9 cellular contexts compared by ENCODE assay signal in the genomic region with DNA sequence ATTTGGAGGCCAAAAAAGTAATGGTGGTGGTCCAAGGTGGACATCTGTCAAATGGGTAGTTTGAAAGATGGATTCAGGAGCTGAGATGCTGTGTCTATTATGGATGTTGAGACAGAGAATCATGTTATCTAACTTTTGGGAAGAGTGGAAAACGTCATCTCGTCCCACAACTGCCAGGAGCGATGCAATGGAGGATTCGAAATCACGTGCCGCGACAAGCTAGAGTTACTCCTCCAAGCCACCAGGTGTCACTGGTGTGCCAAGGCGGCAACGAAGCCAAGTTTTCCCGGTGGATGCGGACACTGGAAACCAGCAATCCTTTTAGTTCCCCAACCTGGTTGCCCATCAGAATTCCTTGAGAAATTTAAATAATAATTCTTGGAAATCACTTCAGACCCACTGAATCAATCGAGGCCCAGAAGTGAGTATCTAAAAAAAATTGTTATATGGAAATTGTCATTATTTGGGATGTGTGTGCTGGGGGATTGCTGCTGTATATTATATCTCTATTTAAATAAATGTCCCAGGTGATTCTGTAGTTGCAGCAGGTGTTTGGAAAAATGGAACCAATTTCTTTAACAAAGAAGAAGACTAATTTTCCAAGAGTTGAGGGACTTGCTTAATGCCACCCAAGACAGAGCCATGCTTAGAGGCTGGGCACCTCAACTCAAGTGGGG.
DNase-seq lines count a peak whose midpoint lies in the region; ATAC-seq, FAIRE-seq and TF ChIP-seq lines count a peak whose summit lies in the region.
"Had no signal": no experiment of that assay in that cellular context is flagged by ENCODE, and none has a peak within 500 bp of the region (broad histone marks: within the 10 kb centered on the region; RNA-seq: fewer than 3 reads in every experiment).

No MANE protein-coding gene starts in this region.

- H3K36me3 ChIP-seq in H1 (ENCODE audit: control insufficient read depth in 2 of 4, insufficient read depth in 4 of 4, low read length in 3 of 4): no peaks in the 10 kb centered on the region

- H2AK5ac ChIP-seq in H1 (ENCODE audit: low read depth, low read length): no peak overlapping the region

- H3K23ac ChIP-seq in H1 (ENCODE audit: insufficient read length): no peak overlapping the region

- no peak for ATAC-seq in GM21423 (IDR thresholded peaks at IDR 0.05; ENCODE audit: unreplicated experiment)

- no peak overlapping the region for H3K9ac ChIP-seq in H1 (replicated peaks in 1 of 4; ENCODE audit: extremely low read depth in 1 of 4, low read depth in 3 of 4, low read length in 3 of 4)

- no peak overlapping the region for H2BK5ac ChIP-seq in H1 (ENCODE audit: low read depth, low read length)

- H3K27ac ChIP-seq in H1 (ENCODE audit: low read depth, low read length): no peak overlapping the region

- no peak overlapping the region for H3K56ac ChIP-seq in H1 (replicated peaks; ENCODE audit: insufficient read length, low read depth, low read length)

- H4K5ac ChIP-seq in H1 (ENCODE audit: insufficient read length, low read depth, low read length): no peak overlapping the region

- DNase-seq in EL (peak; percentile 2), LNCaP clone FGC (ENCODE audit: low read depth) (peak; percentile 23), H1 (ENCODE audit: low read depth in 1 of 2, low spot score in 2 of 2) (peak; percentile 21 to 77), nucleus accumbens (lab: John Stamatoyannopoulos, UW) (peak in 30 of 56 donors; percentile 2 to 61 (median 12)), SIG-M5 (lab: John Stamatoyannopoulos, UW) (no peak), DMS153 treated with DMSO at 0.1 percent for 48 hours (lab: John Stamatoyannopoulos, UW; ENCODE audit: unreplicated experiment) (no peak), middle frontal gyrus (ENCODE audit: extremely low spot score, low spot score) (no peak)
- DNase-seq: IMR-90 had no signal

- TF ChIP-seq RAD21 in H1 (IDR thresholded peaks at IDR 0.05 in 1 of 2, conservative IDR thresholded peaks at IDR 0.05 in 1 of 2; ENCODE audit: low read depth in 2 of 2, low read length in 2 of 2): peak; percentile 96 to 97

- H2BK12ac ChIP-seq in H1 (ENCODE audit: low read depth, low read length): 0 out of 2 replicates have a peak overlapping the region, but pooled peaks have one; percentile 18

- no peak for TF ChIP-seq EP300 in H1 (IDR thresholded peaks at IDR 0.05; ENCODE audit: borderline replicate concordance in 1 of 2, low read depth in 2 of 2, low read length in 2 of 2)

- H3K14ac ChIP-seq in H1 (ENCODE audit: insufficient read length): no peak overlapping the region

- no peaks in the 10 kb centered on the region for H3K79me1 ChIP-seq in H1 (ENCODE audit: low read depth, low read length)

- H3K4ac ChIP-seq in H1 (replicated peaks; ENCODE audit: insufficient read length, low read depth, low read length): no peak overlapping the region

- 54% methylated on average over 12 of the region's 12 CpGs; no CpG with 5 or more reads in 1 of the 2 experiments for WGBS in H1 (ENCODE audit: extremely low coverage in 1 of 2, insufficient coverage in 1 of 2, insufficient read length in 1 of 2, insufficient replicate concordance in 2 of 2, low coverage in 1 of 2, low lambda C conversion rate in 2 of 2, missing lambda C conversion rate in 1 of 2), 2 experiments

- CTCF ChIA-PET in H1 (lab: Charles Lee; ENCODE audit: partially characterized antibody): interaction anchor here (0.5 to 3.1 kb wide), 39 partner anchors 8 to 1137 kb away, joined by 3 to 18 read pairs (median 3); a partner anchor contains a TSS

- H3K4me2 ChIP-seq in H1 (ENCODE audit: insufficient read depth in 1 of 2, low read depth in 2 of 2, low read length in 2 of 2): no peak overlapping the region

- H3K18ac ChIP-seq in H1 (ENCODE audit: extremely low read depth, low read length): no peak overlapping the region

- TF ChIP-seq POLR2A in H1 (IDR thresholded peaks at IDR 0.05; ENCODE audit: control extremely low read depth in 1 of 2, low read depth in 2 of 2, low read length in 2 of 2): no peak

- H3K23me2 ChIP-seq in H1 (ENCODE audit: low read depth, low read length): no peaks in the 10 kb centered on the region

- H3K4me3 ChIP-seq in LNCaP clone FGC (ENCODE audit: low read depth, low read length): no peak overlapping the region
- no peak overlapping the region for H3K4me3 ChIP-seq in H1 (ENCODE audit: extremely low read depth in 1 of 4, insufficient read depth in 2 of 4, low read depth in 3 of 4, low read length in 4 of 4)

- FAIRE-seq in H1 (lab: Jason Lieb, UNC): peak; percentile 68

- no peaks in the 10 kb centered on the region for H3K4me1 ChIP-seq in H1 (replicated peaks in 1 of 4; ENCODE audit: control insufficient read depth in 3 of 4, insufficient read depth in 4 of 4, low read length in 3 of 4)

- H4K20me1 ChIP-seq in H1 (replicated peaks in 1 of 2; ENCODE audit: control insufficient read depth in 1 of 2, insufficient read depth in 2 of 2, low read length in 2 of 2): no peaks in the 10 kb centered on the region

- H2BK15ac ChIP-seq in H1 (ENCODE audit: low read length): no peak overlapping the region

- no peaks in the 10 kb centered on the region for H3K9me3 ChIP-seq in H1 (ENCODE audit: insufficient read depth in 2 of 2, low read depth in 1 of 2, low read length in 1 of 2)

- POLR2A ChIA-PET in H1 (lab: Charles Lee; ENCODE audit: partially characterized antibody): interaction anchor here (0.6 kb wide), 1 partner anchor 886 kb away, joined by 3 read pairs; no protein-coding TSS in a partner anchor

- H4K8ac ChIP-seq in H1 (ENCODE audit: extremely low read depth, insufficient read depth, low read length): no peak overlapping the region

- H2BK20ac ChIP-seq in H1 (ENCODE audit: low read length): no peak overlapping the region

- H2AFZ ChIP-seq in H1 (ENCODE audit: low read length): peak overlapping the region; percentile 86; the same call in 1 of the 2 replicates

- TF ChIP-seq CTCF in LNCaP clone FGC (IDR thresholded peaks at IDR 0.05; ENCODE audit: control insufficient read depth, extremely low read depth, insufficient read depth): peak; percentile 89
- TF ChIP-seq CTCF in H1 (IDR thresholded peaks at IDR 0.05; ENCODE audit: control extremely low read depth in 1 of 3, insufficient read depth in 1 of 3, low read depth in 1 of 3, low read length in 3 of 3): peak; percentile 81 to 96 (median 93)

- no peak overlapping the region for H4K91ac ChIP-seq in H1 (replicated peaks; ENCODE audit: insufficient read length, low read length)

- H2BK120ac ChIP-seq in H1 (replicated peaks; ENCODE audit: low read depth, low read length): no peak overlapping the region

- no peaks in the 10 kb centered on the region for H3K79me2 ChIP-seq in H1 (ENCODE audit: control insufficient read depth in 1 of 2, insufficient read depth in 2 of 2, low read length in 2 of 2)

- peaks cover 0 to 1% (median 0%) of the 10 kb centered on the region in 4 experiments; a peak in 1 of 7 replicates for H3K27me3 ChIP-seq in H1 (replicated peaks in 1 of 4; ENCODE audit: control insufficient read depth in 3 of 4, extremely low read depth in 1 of 4, insufficient read depth in 3 of 4, low read length in 3 of 4)

TF ChIP-seq in H1, 55 proteins besides CTCF, POLR2A, EP300 and RAD21 (continues in another document):
- TF ChIP-seq POLR2AphosphoS5 (IDR thresholded peaks at IDR 0.05; ENCODE audit: low read depth, low read length) (no peak), CEBPB (IDR thresholded peaks at IDR 0.05; ENCODE audit: low read depth, low read length) (no peak), HDAC2 (IDR thresholded peaks at IDR 0.05; ENCODE audit: borderline replicate concordance in 1 of 2, low read depth in 2 of 2, low read length in 2 of 2) (no peak), SUZ12 (IDR thresholded peaks at IDR 0.05; ENCODE audit: low read length) (no peak), TEAD4 (IDR thresholded peaks at IDR 0.05; ENCODE audit: low read depth, low read length) (no peak), JUN (IDR thresholded peaks at IDR 0.05; ENCODE audit: low read depth, low read length) (no peak), ASH2L (IDR thresholded peaks at IDR 0.05; ENCODE audit: low read length) (no peak), ZNF274 (IDR thresholded peaks at IDR 0.05; ENCODE audit: borderline replicate concordance, extremely low read depth, low read length) (no peak), SP1 (IDR thresholded peaks at IDR 0.05; ENCODE audit: low read depth, low read length) (no peak), GABPA (IDR thresholded peaks at IDR 0.05; ENCODE audit: borderline replicate concordance, insufficient read depth, low read length) (no peak), CHD1 (IDR thresholded peaks at IDR 0.05; ENCODE audit: low read depth, low read length) (no peak), YY1 (IDR thresholded peaks at IDR 0.05; ENCODE audit: low read depth, low read length) (peak; percentile 89), JUND (IDR thresholded peaks at IDR 0.05; ENCODE audit: low read length) (no peak), FOSL1 (IDR thresholded peaks at IDR 0.05; ENCODE audit: insufficient read depth, low read depth, low read length) (no peak), NANOG (IDR thresholded peaks at IDR 0.05; ENCODE audit: insufficient read depth, low read depth, low read length, poor library complexity, severe bottlenecking) (no peak)
- TF ChIP-seq, protein P1, sequence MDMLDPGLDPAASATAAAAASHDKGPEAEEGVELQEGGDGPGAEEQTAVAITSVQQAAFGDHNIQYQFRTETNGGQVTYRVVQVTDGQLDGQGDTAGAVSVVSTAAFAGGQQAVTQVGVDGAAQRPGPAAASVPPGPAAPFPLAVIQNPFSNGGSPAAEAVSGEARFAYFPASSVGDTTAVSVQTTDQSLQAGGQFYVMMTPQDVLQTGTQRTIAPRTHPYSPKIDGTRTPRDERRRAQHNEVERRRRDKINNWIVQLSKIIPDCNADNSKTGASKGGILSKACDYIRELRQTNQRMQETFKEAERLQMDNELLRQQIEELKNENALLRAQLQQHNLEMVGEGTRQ (IDR thresholded peaks at IDR 0.05; ENCODE audit: low read length): peak; percentile 79
- TF ChIP-seq, protein P2, sequence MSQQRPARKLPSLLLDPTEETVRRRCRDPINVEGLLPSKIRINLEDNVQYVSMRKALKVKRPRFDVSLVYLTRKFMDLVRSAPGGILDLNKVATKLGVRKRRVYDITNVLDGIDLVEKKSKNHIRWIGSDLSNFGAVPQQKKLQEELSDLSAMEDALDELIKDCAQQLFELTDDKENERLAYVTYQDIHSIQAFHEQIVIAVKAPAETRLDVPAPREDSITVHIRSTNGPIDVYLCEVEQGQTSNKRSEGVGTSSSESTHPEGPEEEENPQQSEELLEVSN (IDR thresholded peaks at IDR 0.05): peak; percentile 73
- TF ChIP-seq, protein P3, sequence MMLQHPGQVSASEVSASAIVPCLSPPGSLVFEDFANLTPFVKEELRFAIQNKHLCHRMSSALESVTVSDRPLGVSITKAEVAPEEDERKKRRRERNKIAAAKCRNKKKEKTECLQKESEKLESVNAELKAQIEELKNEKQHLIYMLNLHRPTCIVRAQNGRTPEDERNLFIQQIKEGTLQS (IDR thresholded peaks at IDR 0.05; ENCODE audit: insufficient read depth, low read depth, low read length): peak; percentile 81

Comparison
In these comparisons a context has a peak if more than half of its experiments do, and no peak if none do; other contexts are left out.
1. DNase-seq: peak in EL (single experiment), LNCaP clone FGC (single experiment), H1 (2 of 2) and nucleus accumbens (30 of 56); none in SIG-M5 (single experiment), DMS153 treated with DMSO at 0.1 percent for 48 hours (single experiment) and middle frontal gyrus (single experiment).